Comparison of ENCODE assay signal across 8 cellular contexts in genomic region chr1:182595641-182596240, GRCh38. TPM values are rescaled to one million over a fixed set of nuclear protein-coding genes. Genes with fewer than 3 reads are reported as not detected.
DNase-seq lines count a peak whose midpoint lies in the region; ATAC-seq and TF ChIP-seq lines count a peak whose summit lies in the region.

No MANE protein-coding gene starts in this region.

- H2AFZ ChIP-seq in SK-N-SH (ENCODE audit: low read depth): no peak overlapping the region

- H3K36me3 ChIP-seq in DOHH2 (ENCODE audit: control insufficient read depth, low read length): peaks cover 24% of the 10 kb centered on the region
- no peaks in the 10 kb centered on the region for H3K36me3 ChIP-seq in SK-N-SH (replicated peaks in 1 of 2; ENCODE audit: control insufficient read depth in 1 of 2, insufficient read depth in 2 of 2, low read length in 1 of 2)
- H3K36me3 ChIP-seq in psoas muscle (ENCODE audit: insufficient read depth in 1 of 2, low read depth in 1 of 2): peaks cover 0 to 18% of the 10 kb centered on the region in 2 donors

- 48% methylated on average over 4 of the region's 4 CpGs for WGBS in SK-N-SH (ENCODE audit: low lambda C conversion rate)
- WGBS in psoas muscle, 3 donors: 36 to 40% (median 38%) methylated on average over 4 of the region's 4 CpGs

- ATAC-seq in activated naive CD4-positive, alpha-beta T cell treated with anti-CD3 and anti-CD28 coated beads, Interleukin-2, amount 50 U/mL, for 72 hours: peak; percentile 46 to 60
- ATAC-seq in psoas muscle: peak; percentile 76 to 89 (median 84)
- ATAC-seq in GM21515 (IDR thresholded peaks at IDR 0.05; ENCODE audit: unreplicated experiment): no peak
- ATAC-seq in GM18858 (IDR thresholded peaks at IDR 0.05; ENCODE audit: unreplicated experiment): no peak

- peak; percentile 80 for TF ChIP-seq RAD21 in SK-N-SH (IDR thresholded peaks at IDR 0.05; ENCODE audit: low read length)

- H3K27me3 ChIP-seq in DOHH2 (ENCODE audit: control insufficient read depth, low read length) (no peaks in the 10 kb centered on the region), SK-N-SH (ENCODE audit: insufficient read depth) (no peaks in the 10 kb centered on the region), psoas muscle (ENCODE audit: insufficient read depth in 3 of 3, low read length in 2 of 3) (no peaks in the 10 kb centered on the region)

- intact Hi-C loops in head of caudate nucleus (cut with DNase I): loop anchor here (10.0 kb wide), 1 partner anchor 511 kb away; no protein-coding TSS in a partner anchor
- intact Hi-C loops in psoas muscle (cut with DNase I): loop anchor here (5.0 to 10.0 kb wide), 3 partner anchors 508 to 1039 kb away; partner anchors contain the start of gene ARPC5 (in 1 of the 2)

- peaks cover 39% of the 10 kb centered on the region for H3F3A ChIP-seq in DOHH2 (ENCODE audit: control insufficient read depth, insufficient read depth)
- H3F3A ChIP-seq in SK-N-SH (replicated peaks; ENCODE audit: insufficient read depth): peaks cover 4% of the 10 kb centered on the region

- H3K9me3 ChIP-seq in DOHH2 (ENCODE audit: control insufficient read depth, insufficient read depth, low read length): no peaks in the 10 kb centered on the region
- H3K9me3 ChIP-seq in SK-N-SH: no peaks in the 10 kb centered on the region
- no peaks in the 10 kb centered on the region for H3K9me3 ChIP-seq in psoas muscle

- H3K9me3 Mint-ChIP-seq in activated naive CD4-positive, alpha-beta T cell treated with anti-CD3 and anti-CD28 coated beads, Interleukin-2, amount 50 U/mL, for 72 hours: no peaks in the 10 kb centered on the region

- no peak overlapping the region for H3K4me3 ChIP-seq in DOHH2 (ENCODE audit: low read length)
- no peak overlapping the region; a peak in 1 of 4 replicates for H3K4me3 ChIP-seq in SK-N-SH (ENCODE audit: low read depth in 2 of 2, low read length in 1 of 2)
- H3K4me3 ChIP-seq in psoas muscle: no peak overlapping the region

- H3K36me3 Mint-ChIP-seq in activated naive CD4-positive, alpha-beta T cell treated with anti-CD3 and anti-CD28 coated beads, Interleukin-2, amount 50 U/mL, for 72 hours: peaks cover 10 to 11% of the 10 kb centered on the region in 2 donors

- no peak overlapping the region for H3K9ac ChIP-seq in SK-N-SH

- H4K20me1 ChIP-seq in DOHH2 (ENCODE audit: control insufficient read depth, insufficient read depth, low read depth, low read length): peaks cover 10% of the 10 kb centered on the region
- no peaks in the 10 kb centered on the region for H4K20me1 ChIP-seq in SK-N-SH (ENCODE audit: insufficient read depth)

- H3K9me2 ChIP-seq in DOHH2 (replicated peaks; ENCODE audit: control insufficient read depth, low read length) (no peaks in the 10 kb centered on the region), SK-N-SH (no peaks in the 10 kb centered on the region)

- peak; percentile 60 for DNase-seq in LHCN-M2 (ENCODE audit: low read depth)
- peak; percentile 69 for DNase-seq in SK-N-SH
- peak in 1 of 2 donors; percentile 76 for DNase-seq in activated naive CD4-positive, alpha-beta T cell treated with anti-CD3 and anti-CD28 coated beads, Interleukin-2, amount 50 U/mL, for 72 hours (ENCODE audit: low spot score in 2 of 2)
- peak; percentile 40 to 91 (median 78) for DNase-seq in head of caudate nucleus
- DNase-seq in psoas muscle: peak; percentile 68 to 77

- no peak overlapping the region for H3K27ac ChIP-seq in DOHH2 (ENCODE audit: low read depth, low read length)
- H3K27ac ChIP-seq in SK-N-SH (ENCODE audit: low read depth in 2 of 2, low read length in 1 of 2): no peak overlapping the region
- H3K27ac ChIP-seq in psoas muscle: no peak overlapping the region

- POLR2A ChIA-PET in SK-N-SH (lab: Yijun Ruan, JAX): interaction anchor here (1.4 kb wide), 1 partner anchor 187 kb away, joined by 6 read pairs; no protein-coding TSS in a partner anchor

- no peak for TF ChIP-seq EP300 in SK-N-SH (IDR thresholded peaks at IDR 0.05; ENCODE audit: borderline replicate concordance in 1 of 2, low read depth in 1 of 2, low read length in 1 of 2)

- H3K4me1 ChIP-seq in DOHH2 (ENCODE audit: control insufficient read depth, low read length): peaks cover 16% of the 10 kb centered on the region
- H3K4me1 ChIP-seq in SK-N-SH (ENCODE audit: control insufficient read depth in 1 of 2, insufficient read depth in 2 of 2, low read depth in 1 of 2, low read length in 1 of 2): peaks cover 0 to 10% of the 10 kb centered on the region in 2 experiments; a peak in 3 of 4 replicates
- peaks cover 8% of the 10 kb centered on the region for H3K4me1 ChIP-seq in psoas muscle

- TF ChIP-seq CTCF in DOHH2 (IDR thresholded peaks at IDR 0.05; ENCODE audit: low read depth, low read length, poor library complexity, severe bottlenecking): peak; percentile 91
- TF ChIP-seq CTCF in SK-N-SH (IDR thresholded peaks at IDR 0.05): peak; percentile 89
- TF ChIP-seq CTCF in psoas muscle (IDR thresholded peaks at IDR 0.05): peak; percentile 81

- CTCF ChIA-PET in SK-N-SH (lab: Yijun Ruan, JAX): interaction anchor here (0.5 to 17.7 kb wide), 41 partner anchors 8 to 632 kb away, joined by 3 to 829 read pairs (median 4); partner anchors contain the start of genes NPL and RGS16

- H3K27ac Mint-ChIP-seq in activated naive CD4-positive, alpha-beta T cell treated with anti-CD3 and anti-CD28 coated beads, Interleukin-2, amount 50 U/mL, for 72 hours: peak overlapping the region in 1 of 2 donors; percentile 12

- H3K79me2 ChIP-seq in DOHH2 (ENCODE audit: control insufficient read depth, low read length) (peaks cover 10% of the 10 kb centered on the region), SK-N-SH (ENCODE audit: insufficient read depth) (no peaks in the 10 kb centered on the region)

- H3K4me2 ChIP-seq in DOHH2 (ENCODE audit: low read length) (no peak overlapping the region), SK-N-SH (no peak overlapping the region)

TF ChIP-seq in SK-N-SH, 30 proteins besides CTCF, POLR2A, EP300 and RAD21:
- TF ChIP-seq SMC3 (IDR thresholded peaks at IDR 0.05; ENCODE audit: low read depth, low read length): peak; percentile 74
- no peak for TF ChIP-seq MEF2A (IDR thresholded peaks at IDR 0.05; ENCODE audit: borderline replicate concordance, low read depth)

RNA-seq across cellular contexts. Expression of gene RNASEL, which starts 6.7 kb away (rescaled TPM):
- total RNA-seq in LHCN-M2 (2014; rRNA removed) (5.7 and 6.1 TPM in 2 replicates), psoas muscle (1 to 10 TPM; 1.5 to 4.4 (median 2.1) TPM)
- polyA plus RNA-seq in LHCN-M2 (2012): 2.8 TPM
- polyA plus RNA-seq in SK-N-SH (2012; rRNA removed) (not detected in 2 replicates), psoas muscle (1 to 10 TPM in 1 of 3 donors, under 1 TPM in 2; 0.61 to 3.4 (median 0.82) TPM)
- 0.01 TPM in 2 replicates for polyA plus RNA-seq in SK-N-SH (2012; cell fraction: cytosol; rRNA removed)
- polyA plus RNA-seq in SK-N-SH (2012; cell fraction: nucleus; rRNA removed): not detected in 2 replicates
- total RNA-seq in activated naive CD4-positive, alpha-beta T cell treated with anti-CD3 and anti-CD28 coated beads, Interleukin-2, amount 50 U/mL, for 72 hours: 1 to 10 TPM; 3.6 to 5.2 TPM

RNA-seq across cellular contexts. Expression of gene RGS16, which starts 8.4 kb away (rescaled TPM):
- total RNA-seq in LHCN-M2 (2014; rRNA removed): 0.06 TPM in 1 of 2 replicates, not detected in the other
- polyA plus RNA-seq in LHCN-M2 (2012): 0.02 TPM
- polyA plus RNA-seq in SK-N-SH (2012; rRNA removed): 0.79 and 1.7 TPM in 2 replicates
- polyA plus RNA-seq in SK-N-SH (2012; cell fraction: cytosol; rRNA removed): 1.2 and 1.9 TPM in 2 replicates
- polyA plus RNA-seq in SK-N-SH (2012; cell fraction: nucleus; rRNA removed): 0.79 and 1.0 TPM in 2 replicates
- total RNA-seq in activated naive CD4-positive, alpha-beta T cell treated with anti-CD3 and anti-CD28 coated beads, Interleukin-2, amount 50 U/mL, for 72 hours: 10 to 100 TPM; 36.0 to 64.5 TPM
- 10 to 100 TPM in 2 of 4 donors, 1 to 10 TPM in 2; 1.2 to 17.5 (median 6.9) TPM for total RNA-seq in psoas muscle
- polyA plus RNA-seq in psoas muscle: 10 to 100 TPM in 1 of 3 donors, under 1 TPM in 2; 0.72 to 22.5 (median 0.86) TPM

Comparison
In these comparisons a context has a peak if more than half of its experiments do, and no peak if none do; other contexts are left out.
1. ATAC-seq: peak in activated naive CD4-positive, alpha-beta T cell treated with anti-CD3 and anti-CD28 coated beads, Interleukin-2, amount 50 U/mL, for 72 hours (2 of 2) and psoas muscle (4 of 4); none in GM21515 (single experiment) and GM18858 (single experiment).
2. Peak in every context shown above with its lines, with median percentiles within 50 percentile points of each other: CTCF ChIP-seq.